Comparison of ENCODE assay signal across 32 cellular contexts in genomic region chr2:49251251-49251650, GRCh38.
"Had no signal": no experiment of that assay in that cellular context is flagged by ENCODE, and none has a peak within 500 bp of the region (broad histone marks: within the 10 kb centered on the region; RNA-seq: fewer than 3 reads in every experiment).

No MANE protein-coding gene starts in this region.

- H3K9ac ChIP-seq: neural progenitor cell had no signal

- H3K27ac Mint-ChIP-seq: immature natural killer cell; naive thymus-derived CD8-positive, alpha-beta T cell; nephron; neural progenitor cell; progenitor cell of endocrine pancreas; stimulated activated naive B cell treated with anti-CD40 and anti-IgM and Interleukin-4, amounts not matched to agents 10 μg/mL and 1 μg/mL and 100 μg/mL, for 72 hours; stimulated activated naive CD8-positive, alpha-beta T cell treated with anti-CD3 and anti-CD28 coated beads, Interleukin-15, Interleukin-2, amounts not matched to agents 100 ng/mL and 50 ng/mL, for 24 hours; type B pancreatic cell had no signal

- H3K9me3 Mint-ChIP-seq: stimulated activated naive B cell treated with anti-CD40 and anti-IgM and Interleukin-4, amounts not matched to agents 10 μg/mL and 1 μg/mL and 100 μg/mL, for 72 hours; stimulated activated naive CD8-positive, alpha-beta T cell treated with anti-CD3 and anti-CD28 coated beads, Interleukin-15, Interleukin-2, amounts not matched to agents 100 ng/mL and 50 ng/mL, for 24 hours had no signal

- H3K27ac ChIP-seq: heart left ventricle, left lung, lower lobe of right lung, neural progenitor cell, neutrophil, ovary, right atrium auricular region, skin epidermis, suprapubic skin, thoracic aorta, tibial artery, vagina had no signal

- H3K4me1 Mint-ChIP-seq: immature natural killer cell; naive thymus-derived CD8-positive, alpha-beta T cell; nephron; neural progenitor cell; stimulated activated naive B cell treated with anti-CD40 and anti-IgM and Interleukin-4, amounts not matched to agents 10 μg/mL and 1 μg/mL and 100 μg/mL, for 72 hours had no signal

- ATAC-seq: heart left ventricle; left colon; left lung; lower lobe of right lung; mucosa of descending colon; naive thymus-derived CD8-positive, alpha-beta T cell; sciatic nerve; stimulated activated naive B cell treated with anti-CD40 and anti-IgM and Interleukin-4, amounts not matched to agents 10 μg/mL and 1 μg/mL and 100 μg/mL, for 72 hours had no signal

- H3K9me3 ChIP-seq: lower lobe of right lung, mucosa of descending colon, neutrophil, ovary, suprapubic skin, thoracic aorta, tibial artery, vagina had no signal

- H3K27me3 ChIP-seq: heart left ventricle, left lung, neural progenitor cell, neutrophil, ovary, right atrium auricular region, suprapubic skin, tibial artery, vagina had no signal

- H3K36me3 Mint-ChIP-seq: immature natural killer cell; naive thymus-derived CD8-positive, alpha-beta T cell; neural progenitor cell; stimulated activated naive B cell treated with anti-CD40 and anti-IgM and Interleukin-4, amounts not matched to agents 10 μg/mL and 1 μg/mL and 100 μg/mL, for 72 hours; type B pancreatic cell had no signal

- H3K4me3 Mint-ChIP-seq: immature natural killer cell; naive thymus-derived CD8-positive, alpha-beta T cell; nephron; neural progenitor cell; stimulated activated naive B cell treated with anti-CD40 and anti-IgM and Interleukin-4, amounts not matched to agents 10 μg/mL and 1 μg/mL and 100 μg/mL, for 72 hours; stimulated activated naive CD8-positive, alpha-beta T cell treated with anti-CD3 and anti-CD28 coated beads, Interleukin-15, Interleukin-2, amounts not matched to agents 100 ng/mL and 50 ng/mL, for 24 hours; type B pancreatic cell had no signal

- H3K4me1 ChIP-seq: heart left ventricle, left lung, lower lobe of right lung, neural progenitor cell, right atrium auricular region, suprapubic skin, tibial artery, vagina had no signal

- H3K36me3 ChIP-seq: heart left ventricle, left lung, lower lobe of right lung, neural progenitor cell, neutrophil, ovary, right atrium auricular region, suprapubic skin, thoracic aorta, tibial artery, vagina had no signal

- H3K4me2 ChIP-seq: neural progenitor cell had no signal

- DNase-seq: heart left ventricle; hypothalamus; immature natural killer cell; kidney; left colon; left lung; lower lobe of right lung; mammary epithelial cell; mesendoderm; midbrain; mucosa of descending colon; naive thymus-derived CD8-positive, alpha-beta T cell; occipital lobe; ovary; stimulated activated CD4-positive, alpha-beta T cell treated with anti-CD3 and anti-CD28 coated beads, Interleukin-12 subunit alpha, Interleukin-12 subunit beta, amount 100 ng/mL, for 4 hours; stimulated activated CD4-positive, alpha-beta T cell treated with anti-CD3 and anti-CD28 coated beads, Interleukin-15, amount 100 ng/mL, for 24 hours; stimulated activated CD4-positive, alpha-beta T cell treated with anti-CD3 and anti-CD28 coated beads, Interleukin-2, amount 100 ng/mL, for 24 hours; stimulated activated CD4-positive, alpha-beta T cell treated with anti-CD3 and anti-CD28 coated beads, Interleukin-4, amount 100 ng/mL, for 1 hour; stimulated activated naive B cell treated with anti-CD40 and anti-IgM and Interleukin-4, amounts not matched to agents 10 μg/mL and 1 μg/mL and 100 μg/mL, for 72 hours; tibial artery had no signal

- H3K4me3 ChIP-seq: heart left ventricle, left lung, lower lobe of right lung, mucosa of descending colon, neural progenitor cell, ovary, right atrium auricular region, skin epidermis, suprapubic skin, thoracic aorta, tibial artery, vagina had no signal

- H3K27me3 Mint-ChIP-seq: naive thymus-derived CD8-positive, alpha-beta T cell; progenitor cell of endocrine pancreas; stimulated activated naive B cell treated with anti-CD40 and anti-IgM and Interleukin-4, amounts not matched to agents 10 μg/mL and 1 μg/mL and 100 μg/mL, for 72 hours; stimulated activated naive CD8-positive, alpha-beta T cell treated with anti-CD3 and anti-CD28 coated beads, Interleukin-15, Interleukin-2, amounts not matched to agents 100 ng/mL and 50 ng/mL, for 24 hours; type B pancreatic cell had no signal
